27 cellular contexts compared by ENCODE assay signal in the genomic region with DNA sequence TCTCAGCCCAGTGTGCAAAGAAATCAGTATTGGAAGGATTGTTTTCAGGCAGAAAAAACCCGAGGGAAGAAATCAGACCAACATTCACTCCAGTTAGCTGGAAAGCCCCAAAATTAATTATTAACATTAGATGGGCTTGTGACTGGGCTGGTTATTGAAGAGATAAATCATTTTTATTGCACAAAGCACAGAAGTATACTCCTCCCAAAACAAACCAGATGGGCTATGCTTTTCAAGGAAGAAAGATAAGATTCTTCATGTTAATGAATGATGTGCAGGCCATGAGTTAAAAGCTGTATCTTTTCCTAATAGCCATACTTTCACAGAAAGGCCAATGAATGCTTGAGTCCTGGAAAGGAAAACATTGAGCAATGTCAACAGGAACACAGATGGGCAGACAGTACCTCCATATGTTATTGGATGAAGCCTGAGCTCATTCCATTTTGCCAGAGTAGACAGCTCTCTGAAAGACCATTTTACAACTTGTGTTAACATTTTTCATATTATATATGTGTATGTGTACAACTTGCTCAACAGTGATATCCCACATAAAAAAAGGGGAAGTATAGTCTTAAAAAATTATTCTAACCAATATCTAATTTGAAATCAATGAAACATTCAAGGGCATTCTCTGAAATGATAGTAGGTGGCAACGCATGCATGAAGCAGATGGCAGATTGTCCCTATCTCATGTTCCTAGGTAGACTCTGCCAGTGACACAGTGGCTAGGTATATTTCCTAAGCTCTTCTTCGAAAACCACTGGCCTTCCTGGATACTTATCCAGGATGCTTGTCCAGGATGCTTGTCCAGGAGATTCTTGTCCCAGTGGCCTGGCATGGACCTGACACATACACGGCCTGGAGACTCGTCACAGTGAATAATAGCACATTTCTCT. TPM values are rescaled to one million over a fixed set of nuclear protein-coding genes. Genes with fewer than 3 reads are reported as not detected.
DNase-seq lines count a peak whose midpoint lies in the region; ATAC-seq, FAIRE-seq and TF ChIP-seq lines count a peak whose summit lies in the region.
"Had no signal": no experiment of that assay in that cellular context is flagged by ENCODE, and none has a peak within 500 bp of the region (broad histone marks: within the 10 kb centered on the region; RNA-seq: fewer than 3 reads in every experiment).

No MANE protein-coding gene starts in this region.

- H3K27ac ChIP-seq in A549 (no peak overlapping the region), HepG2 (ENCODE audit: extremely low read length, insufficient read depth, low read length) (no peak overlapping the region)
- H3K27ac ChIP-seq: ascending aorta, heart right ventricle, KMS-11, upper lobe of right lung had no signal

- TF ChIP-seq POLR2A in A549 (IDR thresholded peaks at IDR 0.05; ENCODE audit: low read length) (no peak), HepG2 (IDR thresholded peaks at IDR 0.05; ENCODE audit: insufficient read depth in 1 of 2, low read depth in 2 of 2, low read length in 2 of 2) (no peak)

- TF ChIP-seq EP300 in A549 (IDR thresholded peaks at IDR 0.05) (no peak), HepG2 (IDR thresholded peaks at IDR 0.05; ENCODE audit: low read depth in 2 of 2, low read length in 2 of 2) (no peak), HepG2 (CRISPR knock-in tag; IDR thresholded peaks at IDR 0.05; ENCODE audit: borderline replicate concordance) (no peak)

- FAIRE-seq in A549 (lab: Jason Lieb, UNC), result no peak
- FAIRE-seq in HepG2 (lab: Jason Lieb, UNC), result no peak
- FAIRE-seq: GM12878, H54, HTR-8/SVneo had no signal

- no peak overlapping the region for H2AFZ ChIP-seq in HepG2 (ENCODE audit: low read length)

- TF ChIP-seq CTCF in A549 (IDR thresholded peaks at IDR 0.05) (no peak), HepG2 (CRISPR knock-in tag; IDR thresholded peaks at IDR 0.05) (no peak)

- H3K9ac ChIP-seq in endocrine pancreas (ENCODE audit: control insufficient read depth, insufficient read depth, low read length) (no peak overlapping the region), HepG2 (ENCODE audit: insufficient read depth, low read depth, low read length) (no peak overlapping the region)
- H3K9ac ChIP-seq: KMS-11 had no signal

- in situ Hi-C loops in HepG2 (cut with HindIII; ENCODE audit: extremely low pct_ligation_motif_present, low pct_unique_long_range_greater_than_20kb), result no loop called here

- H3K27me3 ChIP-seq in endocrine pancreas (ENCODE audit: control insufficient read depth, insufficient read depth, low read length), result no peaks in the 10 kb centered on the region
- H3K27me3 ChIP-seq in HepG2 (ENCODE audit: control insufficient read depth in 1 of 2, insufficient read depth in 2 of 2, low read length in 2 of 2), result 0 out of 5 replicates have a peak, but pooled peaks cover 0 to 2% of the 10 kb centered on the region in 2 experiments
- H3K27me3 ChIP-seq: ascending aorta, upper lobe of right lung had no signal

- CTCF ChIA-PET in A549 (lab: Yijun Ruan, JAX), result interaction anchor here (0.9 to 1.5 kb wide), 3 partner anchors 14 to 82 kb away, joined by 3 to 4 read pairs (median 3); no protein-coding TSS in a partner anchor
- CTCF ChIA-PET in HepG2 (lab: Yijun Ruan, JAX; ENCODE audit: low intra/inter-chr PET ratio, low total read pairs), result no interaction called here

- BruUV-seq in HepG2 (replicated peaks; lab: Mats Ljungman, UMichigan), result no TSS peak

- no peaks in the 10 kb centered on the region for H4K20me1 ChIP-seq in HepG2 (ENCODE audit: insufficient read depth, low read length)

- H3K27ac Mint-ChIP-seq in stimulated activated naive CD8-positive, alpha-beta T cell treated with anti-CD3 and anti-CD28 coated beads, Interleukin-15, amount 100 ng/mL, for 72 hours, result no peak overlapping the region
- H3K27ac Mint-ChIP-seq: activated naive CD8-positive, alpha-beta T cell treated with anti-CD3 and anti-CD28 coated beads for 36 hours; CD8-positive, alpha-beta memory T cell; WTC11 had no signal

- H3K79me2 ChIP-seq in HepG2 (ENCODE audit: insufficient read depth, low read length), result no peaks in the 10 kb centered on the region

- H3K4me1 ChIP-seq in A549 (peaks cover 4% of the 10 kb centered on the region; the same call in 1 of the 3 replicates), endocrine pancreas (ENCODE audit: control insufficient read depth, insufficient read depth, low read length) (no peaks in the 10 kb centered on the region), HepG2 (ENCODE audit: insufficient read depth, low read length) (peaks cover 11% of the 10 kb centered on the region)
- H3K4me1 ChIP-seq: ascending aorta, heart right ventricle, upper lobe of right lung had no signal

- ATAC-seq in A549 (peak in 1 of 2 experiments; percentile 32; a peak in 2 of 6 replicates), HepG2 (no peak; the same call in 2 of the 3 replicates), GM18909 (IDR thresholded peaks at IDR 0.05; ENCODE audit: poor library complexity, unreplicated experiment) (no peak), GM21786 (IDR thresholded peaks at IDR 0.05; ENCODE audit: unreplicated experiment) (no peak)
- no peak for ATAC-seq in stimulated activated naive CD8-positive, alpha-beta T cell treated with anti-CD3 and anti-CD28 coated beads, Interleukin-15, amount 100 ng/mL, for 72 hours
- ATAC-seq: GM12878, heart right ventricle, left ventricle myocardium superior, mucosa of descending colon, Right ventricle myocardium inferior, upper lobe of right lung, WTC11 had no signal

- H3K4me3 Mint-ChIP-seq in stimulated activated naive CD8-positive, alpha-beta T cell treated with anti-CD3 and anti-CD28 coated beads, Interleukin-15, amount 100 ng/mL, for 72 hours, result no peak overlapping the region
- H3K4me3 Mint-ChIP-seq: activated naive CD8-positive, alpha-beta T cell treated with anti-CD3 and anti-CD28 coated beads for 36 hours; CD8-positive, alpha-beta memory T cell; WTC11 had no signal

- H3K36me3 ChIP-seq in endocrine pancreas (ENCODE audit: control insufficient read depth, insufficient read depth, low read length) (no peaks in the 10 kb centered on the region), HepG2 (replicated peaks in 1 of 2; ENCODE audit: control insufficient read depth in 1 of 2, insufficient read depth in 2 of 2, low read length in 2 of 2) (no peaks in the 10 kb centered on the region)
- H3K36me3 ChIP-seq: ascending aorta, heart right ventricle, upper lobe of right lung had no signal

- POLR2A ChIA-PET in A549 (lab: Yijun Ruan, JAX), result no interaction called here
- POLR2A ChIA-PET in HepG2 (lab: Yijun Ruan, JAX), result no interaction called here

- intact Hi-C loops in HepG2 (cut with micrococcal nuclease; ENCODE audit: unreplicated experiment), result no loop called here

- H3K9me3 ChIP-seq in A549 (peaks cover 5% of the 10 kb centered on the region; the same call in 1 of the 3 replicates), endocrine pancreas (ENCODE audit: control insufficient read depth, low read length) (no peaks in the 10 kb centered on the region), HepG2 (ENCODE audit: low read length) (no peaks in the 10 kb centered on the region)
- H3K9me3 ChIP-seq: ascending aorta, mucosa of descending colon, upper lobe of right lung had no signal

- H3K4me2 ChIP-seq in A549, result 0 out of 3 replicates have a peak overlapping the region, but pooled peaks have one; percentile 8
- H3K4me2 ChIP-seq in HepG2 (ENCODE audit: low read depth, low read length), result no peak overlapping the region
- H3K4me2 ChIP-seq: KMS-11 had no signal

- peaks cover 0 to 8% of the 10 kb centered on the region in 2 donors for H3K9me3 Mint-ChIP-seq in stimulated activated naive CD8-positive, alpha-beta T cell treated with anti-CD3 and anti-CD28 coated beads, Interleukin-15, amount 100 ng/mL, for 72 hours

- WGBS in A549 (ENCODE audit: missing lambda C conversion rate), result 39% methylated on average over 5 of the region's 5 CpGs
- 34% methylated on average over 5 of the region's 5 CpGs for WGBS in HepG2 (ENCODE audit: low lambda C conversion rate)

- peaks cover 42% of the 10 kb centered on the region for H3K27me3 Mint-ChIP-seq in stimulated activated naive CD8-positive, alpha-beta T cell treated with anti-CD3 and anti-CD28 coated beads, Interleukin-15, amount 100 ng/mL, for 72 hours

- no peaks in the 10 kb centered on the region for H3K4me1 Mint-ChIP-seq in stimulated activated naive CD8-positive, alpha-beta T cell treated with anti-CD3 and anti-CD28 coated beads, Interleukin-15, amount 100 ng/mL, for 72 hours
- H3K4me1 Mint-ChIP-seq: activated naive CD8-positive, alpha-beta T cell treated with anti-CD3 and anti-CD28 coated beads for 36 hours; CD8-positive, alpha-beta memory T cell; WTC11 had no signal

- no peak for DNase-seq in A549 (ENCODE audit: low read depth in 1 of 2, low spot score in 1 of 2)
- peak; percentile 70 for DNase-seq in NCI-H2171 (lab: John Stamatoyannopoulos, UW)
- peak; percentile 12 for DNase-seq in HepG2 (ENCODE audit: low spot score)
- DNase-seq in stimulated activated naive CD8-positive, alpha-beta T cell treated with anti-CD3 and anti-CD28 coated beads, Interleukin-15, amount 100 ng/mL, for 72 hours, result no peak
- DNase-seq in activated CD4-positive, alpha-beta T cell treated with anti-CD3 and anti-CD28 coated beads, Interleukin-2, amount 50 U/mL, for 48 hours, result no peak
- DNase-seq: activated CD4-positive, alpha-beta T cell treated with anti-CD3 and anti-CD28 coated beads, Interleukin-2, amount 50 U/mL, for 4 hours; activated naive CD8-positive, alpha-beta T cell treated with anti-CD3 and anti-CD28 coated beads for 36 hours; CD8-positive, alpha-beta memory T cell; DND-41; heart right ventricle; left ventricle myocardium superior; mucosa of descending colon; NCI-H1436 treated with DMSO at 0.1 percent for 48 hours; NCI-H774; T-helper 9 cell; upper lobe of right lung had no signal

- TF ChIP-seq RAD21 in A549 (conservative IDR thresholded peaks at IDR 0.05 in 1 of 2, IDR thresholded peaks at IDR 0.05 in 1 of 2) (no peak), HepG2 (CRISPR knock-in tag; IDR thresholded peaks at IDR 0.05) (no peak)

- no peak overlapping the region for H3K4me3 ChIP-seq in A549
- H3K4me3 ChIP-seq in endocrine pancreas (ENCODE audit: control insufficient read depth, insufficient read depth, low read length), result peak overlapping the region; percentile 37
- no peak overlapping the region for H3K4me3 ChIP-seq in HepG2 (replicated peaks in 1 of 3; ENCODE audit: insufficient read depth in 1 of 3, low read depth in 2 of 3, low read length in 3 of 3)
- H3K4me3 ChIP-seq: ascending aorta, GM12878, heart right ventricle, mucosa of descending colon, upper lobe of right lung had no signal

RNA-seq across cellular contexts. Expression of a gene that starts 55.2 kb away (rescaled TPM):
- 0.25 and 0.34 TPM in 2 replicates for polyA plus RNA-seq in A549 (2011; rRNA removed)
- 0.33 and 0.36 TPM in 2 replicates for polyA plus RNA-seq in A549 (2012; cell fraction: cytosol; rRNA removed)
- polyA plus RNA-seq in A549 (2012; cell fraction: nucleus; rRNA removed), result 0.50 and 0.54 TPM in 2 replicates
- 0.16 to 0.21 TPM (median 0.17 TPM) in 3 replicates for polyA plus RNA-seq in A549 (2017; fragmentation: RNase III; extraction: RNeasy Plus Mini Kit Qiagen cat#74134 plus additional on column Dnase treatment)
- 0.49 and 0.87 TPM in 2 replicates for polyA minus RNA-seq in A549 (2011; rRNA and poly(A)+ RNA removed)
- 0.02 TPM in 1 of 2 replicates, not detected in the other for total RNA-seq in HepG2 (2016; rRNA removed; fragmentation: Illumina TruSeq; extraction: Trizol)
- not detected in 2 replicates for total RNA-seq in HepG2 (2016; cell fraction: cytosol; rRNA removed; fragmentation: Illumina TruSeq; extraction: Trizol; ENCODE audit: low read depth)
- total RNA-seq in HepG2 (2016; cell fraction: insoluble cytoplasmic fraction; rRNA removed; fragmentation: Illumina TruSeq; extraction: Trizol), result 0.06 TPM in 1 of 2 replicates, not detected in the other
- total RNA-seq in HepG2 (2016; cell fraction: membrane; rRNA removed; fragmentation: Illumina TruSeq; extraction: Trizol), result 0.06 TPM in 1 of 2 replicates, not detected in the other
- total RNA-seq in HepG2 (2016; cell fraction: nucleus; rRNA removed; fragmentation: Illumina TruSeq; extraction: Trizol), result 0.56 TPM in 1 of 2 replicates, not detected in the other
- polyA plus RNA-seq in HepG2 (2011; rRNA removed), result 0.05 and 0.13 TPM in 2 replicates
- 0.05 TPM in 1 of 2 replicates, not detected in the other for polyA plus RNA-seq in HepG2 (2011; cell fraction: cytosol; rRNA removed)
- polyA plus RNA-seq in HepG2 (2011; cell fraction: nucleus; rRNA removed), result 0.05 and 0.19 TPM in 2 replicates
- polyA plus RNA-seq in HepG2 (2012), result 0.07 TPM in 2 replicates
- not detected in 2 replicates for polyA plus RNA-seq in HepG2 (2016; cell fraction: cytosol; fragmentation: Illumina TruSeq; extraction: Trizol; ENCODE audit: low read depth)
- polyA plus RNA-seq in HepG2 (2016; cell fraction: insoluble cytoplasmic fraction; fragmentation: Illumina TruSeq; extraction: Trizol; ENCODE audit: low read depth), result not detected in 2 replicates
- polyA plus RNA-seq in HepG2 (2016; cell fraction: membrane; fragmentation: Illumina TruSeq; extraction: Trizol; ENCODE audit: low read depth), result not detected in 2 replicates
- 0.31 TPM in 1 of 2 replicates, not detected in the other for polyA plus RNA-seq in HepG2 (2016; cell fraction: nucleus; fragmentation: Illumina TruSeq; extraction: Trizol; ENCODE audit: insufficient read depth, low read depth)
- polyA minus RNA-seq in HepG2 (2011; rRNA and poly(A)+ RNA removed; ENCODE audit: low replicate concordance), result not detected in 2 replicates
- not detected in 2 replicates for polyA minus RNA-seq in HepG2 (2011; cell fraction: cytosol; rRNA and poly(A)+ RNA removed)
- polyA minus RNA-seq in HepG2 (2011; cell fraction: nucleus; rRNA and poly(A)+ RNA removed), result 0.13 TPM in 1 of 2 replicates, not detected in the other
- total RNA-seq: A172; activated naive CD8-positive, alpha-beta T cell treated with anti-CD3 and anti-CD28 coated beads for 36 hours; CD8-positive, alpha-beta memory T cell; GM12878; Right ventricle myocardium inferior had no signal
- polyA plus RNA-seq: CD8-positive, alpha-beta memory T cell had no signal

Comparison
In these comparisons a context has a peak if more than half of its experiments do, and no peak if none do; other contexts are left out.
1. DNase-seq: peak in NCI-H2171 (single experiment) and HepG2 (single experiment); none in A549 (0 of 2), stimulated activated naive CD8-positive, alpha-beta T cell treated with anti-CD3 and anti-CD28 coated beads, Interleukin-15, amount 100 ng/mL, for 72 hours (0 of 2) and activated CD4-positive, alpha-beta T cell treated with anti-CD3 and anti-CD28 coated beads, Interleukin-2, amount 50 U/mL, for 48 hours (0 of 2).